ENCODE assay signal across 32 cellular contexts in genomic region chr2:169871994-169872393, GRCh38.
"Had no signal": no experiment of that assay in that cellular context is flagged by ENCODE, and none has a peak within 500 bp of the region (broad histone marks: within the 10 kb centered on the region; RNA-seq: fewer than 3 reads in every experiment).

No MANE protein-coding gene starts in this region.

- H3K36me3 ChIP-seq: breast epithelium, cardiac muscle cell, WERI-Rb-1 had no signal

- H3K9me3 ChIP-seq: ascending aorta, breast epithelium, esophagus squamous epithelium had no signal

- H3K4me3 ChIP-seq: ascending aorta, breast epithelium, cardiac muscle cell, esophagus squamous epithelium had no signal

- H3K27ac Mint-ChIP-seq: activated B cell treated with CpG ODN at 0.5 μM for 24 hours; activated CD8-positive, alpha-beta T cell treated with anti-CD3 and anti-CD28 coated beads for 36 hours; activated naive CD4-positive, alpha-beta T cell treated with anti-CD3 and anti-CD28 coated beads for 36 hours; activated naive CD4-positive, alpha-beta T cell treated with anti-CD3 and anti-CD28 coated beads, Interleukin-2, amount 50 U/mL, for 72 hours; activated naive CD8-positive, alpha-beta T cell treated with anti-CD3 and anti-CD28 coated beads, Interleukin-2, amount 10 ng/mL, durations not matched to agents 7 days and 5 days; activated T-helper 1 cell treated with anti-CD3 and anti-CD28 coated beads, Interleukin-12 subunit alpha, Interleukin-12 subunit beta, Interleukin-2, Interleukin-4 antibody, amounts not matched to agents 30 ng/mL and 10 ng/mL and 1 ng/mL, durations not matched to agents 14 hours and 24 hours and 36 hours; activated T-helper 2 cell treated with anti-CD3 and anti-CD28 coated beads, Interferon-gamma antibody, Interleukin-2, Interleukin-4, amounts not matched to agents 10 μg/mL and 5 μg/mL and 100 μg/mL, durations not matched to agents 14 hours and 24 hours and 36 hours; brain; effector memory CD8-positive, alpha-beta T cell; T-helper 17 cell; T-helper 2 cell treated with Interferon-gamma antibody and Interleukin-4, amounts not matched to agents 5 μg/mL and 100 μg/mL, for 36 hours had no signal

- H3K27me3 ChIP-seq: ascending aorta, breast epithelium, cardiac muscle cell, esophagus squamous epithelium had no signal

- H3K27ac ChIP-seq: ascending aorta, breast epithelium, cardiac muscle cell, esophagus squamous epithelium, WERI-Rb-1 had no signal

- H3K4me1 ChIP-seq: ascending aorta, breast epithelium, esophagus squamous epithelium had no signal

- H3K36me3 Mint-ChIP-seq: activated naive CD8-positive, alpha-beta T cell treated with anti-CD3 and anti-CD28 coated beads, Interleukin-2, amount 10 ng/mL, durations not matched to agents 7 days and 5 days had no signal

- H3K27me3 Mint-ChIP-seq: activated B cell treated with CpG ODN at 0.5 μM for 24 hours; activated CD8-positive, alpha-beta T cell treated with anti-CD3 and anti-CD28 coated beads for 36 hours; activated naive CD8-positive, alpha-beta T cell treated with anti-CD3 and anti-CD28 coated beads, Interleukin-2, amount 10 ng/mL, durations not matched to agents 7 days and 5 days; central memory CD8-positive, alpha-beta T cell; effector memory CD8-positive, alpha-beta T cell; T-helper 17 cell had no signal

- H3K4me3 Mint-ChIP-seq: activated B cell treated with CpG ODN at 0.5 μM for 24 hours; activated CD8-positive, alpha-beta T cell treated with anti-CD3 and anti-CD28 coated beads for 36 hours; activated naive CD4-positive, alpha-beta T cell treated with anti-CD3 and anti-CD28 coated beads for 36 hours; activated naive CD8-positive, alpha-beta T cell treated with anti-CD3 and anti-CD28 coated beads, Interleukin-2, amount 10 ng/mL, durations not matched to agents 7 days and 5 days; activated T-helper 1 cell treated with anti-CD3 and anti-CD28 coated beads, Interleukin-12 subunit alpha, Interleukin-12 subunit beta, Interleukin-2, Interleukin-4 antibody, amounts not matched to agents 30 ng/mL and 10 ng/mL and 1 ng/mL, durations not matched to agents 14 hours and 24 hours and 36 hours; brain; central memory CD8-positive, alpha-beta T cell; effector memory CD8-positive, alpha-beta T cell; T-helper 17 cell; T-helper 2 cell treated with Interferon-gamma antibody and Interleukin-4, amounts not matched to agents 5 μg/mL and 100 μg/mL, for 36 hours had no signal

- ATAC-seq: activated CD4-positive, CD25-positive, alpha-beta regulatory T cell treated with anti-CD3 and anti-CD28 coated beads, Interleukin-2, amount 50 U/mL, for 24 hours; activated CD8-positive, alpha-beta T cell treated with anti-CD3 and anti-CD28 coated beads for 36 hours; activated naive CD4-positive, alpha-beta T cell treated with anti-CD3 and anti-CD28 coated beads, Interleukin-2, amount 50 U/mL, for 72 hours; effector memory CD8-positive, alpha-beta T cell; T-helper 17 cell had no signal

- H3K9me3 Mint-ChIP-seq: activated B cell treated with CpG ODN at 0.5 μM for 24 hours; activated CD8-positive, alpha-beta T cell treated with anti-CD3 and anti-CD28 coated beads for 36 hours; activated naive CD4-positive, alpha-beta T cell treated with anti-CD3 and anti-CD28 coated beads for 36 hours; activated naive CD4-positive, alpha-beta T cell treated with anti-CD3 and anti-CD28 coated beads, Interleukin-2, amount 50 U/mL, for 72 hours; activated naive CD8-positive, alpha-beta T cell treated with anti-CD3 and anti-CD28 coated beads, Interleukin-2, amount 10 ng/mL, durations not matched to agents 7 days and 5 days; activated T-helper 1 cell treated with anti-CD3 and anti-CD28 coated beads, Interleukin-12 subunit alpha, Interleukin-12 subunit beta, Interleukin-2, Interleukin-4 antibody, amounts not matched to agents 30 ng/mL and 10 ng/mL and 1 ng/mL, durations not matched to agents 14 hours and 24 hours and 36 hours; activated T-helper 2 cell treated with anti-CD3 and anti-CD28 coated beads, Interferon-gamma antibody, Interleukin-2, Interleukin-4, amounts not matched to agents 10 μg/mL and 5 μg/mL and 100 μg/mL, durations not matched to agents 14 hours and 24 hours and 36 hours; central memory CD8-positive, alpha-beta T cell; effector memory CD8-positive, alpha-beta T cell; T-helper 2 cell treated with Interferon-gamma antibody and Interleukin-4, amounts not matched to agents 5 μg/mL and 100 μg/mL, for 36 hours had no signal

- DNase-seq: activated B cell treated with CpG ODN at 0.5 μM for 24 hours; activated CD4-positive, alpha-beta T cell treated with anti-CD3 and anti-CD28 coated beads for 48 hours; activated CD4-positive, alpha-beta T cell treated with anti-CD3 and anti-CD28 coated beads, Interleukin-2, amount 50 U/mL, for 1 hour; activated CD4-positive, alpha-beta T cell treated with anti-CD3 and anti-CD28 coated beads, Interleukin-2, amount 50 U/mL, for 48 hours; activated CD8-positive, alpha-beta memory T cell treated with anti-CD3 and anti-CD28 coated beads for 24 hours; activated CD8-positive, alpha-beta T cell treated with anti-CD3 and anti-CD28 coated beads for 36 hours; activated effector memory CD4-positive, alpha-beta T cell treated with anti-CD3 and anti-CD28 coated beads, Interleukin-2, amount 50 U/mL, for 16 hours; activated naive CD4-positive, alpha-beta T cell treated with anti-CD3 and anti-CD28 coated beads for 36 hours; activated naive CD8-positive, alpha-beta T cell treated with anti-CD3 and anti-CD28 coated beads, Interleukin-2, amount 10 ng/mL, durations not matched to agents 7 days and 5 days; activated T-cell treated with anti-CD3 and anti-CD28 coated beads, Interleukin-2, amount 50 U/mL, for 1 hour; activated T-cell treated with anti-CD3 and anti-CD28 coated beads, Interleukin-2, amount 50 U/mL, for 48 hours; cortex of kidney; dermis blood vessel endothelial cell; effector CD4-positive, alpha-beta T cell; effector memory CD8-positive, alpha-beta T cell; esophagus squamous epithelium; foreskin melanocyte; head of caudate nucleus; T-helper 1 cell; T-helper 17 cell; T1000; WERI-Rb-1 had no signal
